ENCODE assay signal across 18 cellular contexts in the genomic region with DNA sequence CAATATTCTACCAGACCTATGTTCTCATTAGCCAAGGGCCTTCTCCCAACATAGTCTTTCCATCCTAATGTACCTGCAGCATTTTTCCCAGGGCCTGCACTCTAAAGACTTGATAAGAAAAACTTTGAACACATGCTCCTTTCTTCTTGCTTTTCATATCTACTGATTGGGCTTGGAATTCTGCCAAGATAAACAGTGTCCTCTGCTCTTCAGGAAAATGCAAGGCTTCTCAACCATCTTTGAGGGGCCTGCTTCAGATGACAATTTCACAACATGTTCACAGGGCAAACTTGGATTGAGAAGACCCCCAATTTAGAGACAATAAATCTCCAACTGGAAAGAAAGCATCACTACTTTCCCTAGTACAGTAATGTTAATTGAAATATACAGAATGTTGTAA.
"Had no signal": no experiment of that assay in that cellular context is flagged by ENCODE, and none has a peak within 500 bp of the region (broad histone marks: within the 10 kb centered on the region; RNA-seq: fewer than 3 reads in every experiment).

No MANE protein-coding gene starts in this region.

- H3K36me3 Mint-ChIP-seq: activated CD8-positive, alpha-beta memory T cell treated with anti-CD3 and anti-CD28 coated beads, Interleukin-2, amount 10 ng/mL, durations not matched to agents 7 days and 5 days; activated naive CD8-positive, alpha-beta T cell had no signal

- H3K4me3 ChIP-seq: esophagus muscularis mucosa, gastroesophageal sphincter, heart left ventricle, left ventricle myocardium inferior, thyroid gland had no signal

- H3K36me3 ChIP-seq: esophagus muscularis mucosa, gastroesophageal sphincter, heart left ventricle, left ventricle myocardium inferior, thyroid gland had no signal

- H3K9me3 ChIP-seq: esophagus muscularis mucosa, gastroesophageal sphincter, heart left ventricle, left ventricle myocardium inferior, thyroid gland had no signal

- H3K27ac Mint-ChIP-seq: activated B cell treated with CpG ODN at 0.5 μM for 24 hours; activated CD4-positive, alpha-beta memory T cell treated with anti-CD3 and anti-CD28 coated beads, Interleukin-2, amount 10 ng/mL, durations not matched to agents 7 days and 5 days; activated CD8-positive, alpha-beta memory T cell treated with anti-CD3 and anti-CD28 coated beads, Interleukin-2, amount 10 ng/mL, durations not matched to agents 7 days and 5 days; activated naive CD8-positive, alpha-beta T cell; progenitor cell of endocrine pancreas had no signal

- ATAC-seq: activated CD8-positive, alpha-beta memory T cell treated with anti-CD3 and anti-CD28 coated beads, Interleukin-2, amount 10 ng/mL, durations not matched to agents 7 days and 5 days; gastroesophageal sphincter; heart left ventricle had no signal

- H3K27me3 ChIP-seq: thyroid gland had no signal

- DNase-seq: activated B cell treated with CpG ODN at 0.5 μM for 24 hours; activated CD4-positive, alpha-beta memory T cell treated with anti-CD3 and anti-CD28 coated beads, Interleukin-2, amount 10 ng/mL, durations not matched to agents 7 days and 5 days; activated CD4-positive, alpha-beta T cell treated with anti-CD3 and anti-CD28 coated beads for 4 hours; activated CD8-positive, alpha-beta memory T cell treated with anti-CD3 and anti-CD28 coated beads, Interleukin-2, amount 10 ng/mL, durations not matched to agents 7 days and 5 days; cerebellar nuclear complex; cortex of kidney; effector CD8-positive, alpha-beta T cell; heart left ventricle; kidney glomerular epithelial cell; left ventricle myocardium inferior; stimulated activated CD4-positive, alpha-beta T cell treated with anti-CD3 and anti-CD28 coated beads, Interleukin-2, amount 100 ng/mL, for 24 hours; stimulated activated naive CD4-positive, alpha-beta T cell treated with Interleukin-2 at 50 U/mL for 16 hours; thyroid gland had no signal

- H3K4me1 ChIP-seq: esophagus muscularis mucosa, gastroesophageal sphincter, heart left ventricle, left ventricle myocardium inferior, thyroid gland had no signal

- H3K9me3 Mint-ChIP-seq: activated B cell treated with CpG ODN at 0.5 μM for 24 hours; activated CD4-positive, alpha-beta memory T cell treated with anti-CD3 and anti-CD28 coated beads, Interleukin-2, amount 10 ng/mL, durations not matched to agents 7 days and 5 days had no signal

- H3K4me3 Mint-ChIP-seq: activated B cell treated with CpG ODN at 0.5 μM for 24 hours; activated CD4-positive, alpha-beta memory T cell treated with anti-CD3 and anti-CD28 coated beads, Interleukin-2, amount 10 ng/mL, durations not matched to agents 7 days and 5 days; activated CD8-positive, alpha-beta memory T cell treated with anti-CD3 and anti-CD28 coated beads, Interleukin-2, amount 10 ng/mL, durations not matched to agents 7 days and 5 days; activated naive CD8-positive, alpha-beta T cell; neural crest cell had no signal

- H3K4me1 Mint-ChIP-seq: activated B cell treated with CpG ODN at 0.5 μM for 24 hours; activated CD4-positive, alpha-beta memory T cell treated with anti-CD3 and anti-CD28 coated beads, Interleukin-2, amount 10 ng/mL, durations not matched to agents 7 days and 5 days; activated CD8-positive, alpha-beta memory T cell treated with anti-CD3 and anti-CD28 coated beads, Interleukin-2, amount 10 ng/mL, durations not matched to agents 7 days and 5 days; neural crest cell had no signal
